In the genomic region with DNA sequence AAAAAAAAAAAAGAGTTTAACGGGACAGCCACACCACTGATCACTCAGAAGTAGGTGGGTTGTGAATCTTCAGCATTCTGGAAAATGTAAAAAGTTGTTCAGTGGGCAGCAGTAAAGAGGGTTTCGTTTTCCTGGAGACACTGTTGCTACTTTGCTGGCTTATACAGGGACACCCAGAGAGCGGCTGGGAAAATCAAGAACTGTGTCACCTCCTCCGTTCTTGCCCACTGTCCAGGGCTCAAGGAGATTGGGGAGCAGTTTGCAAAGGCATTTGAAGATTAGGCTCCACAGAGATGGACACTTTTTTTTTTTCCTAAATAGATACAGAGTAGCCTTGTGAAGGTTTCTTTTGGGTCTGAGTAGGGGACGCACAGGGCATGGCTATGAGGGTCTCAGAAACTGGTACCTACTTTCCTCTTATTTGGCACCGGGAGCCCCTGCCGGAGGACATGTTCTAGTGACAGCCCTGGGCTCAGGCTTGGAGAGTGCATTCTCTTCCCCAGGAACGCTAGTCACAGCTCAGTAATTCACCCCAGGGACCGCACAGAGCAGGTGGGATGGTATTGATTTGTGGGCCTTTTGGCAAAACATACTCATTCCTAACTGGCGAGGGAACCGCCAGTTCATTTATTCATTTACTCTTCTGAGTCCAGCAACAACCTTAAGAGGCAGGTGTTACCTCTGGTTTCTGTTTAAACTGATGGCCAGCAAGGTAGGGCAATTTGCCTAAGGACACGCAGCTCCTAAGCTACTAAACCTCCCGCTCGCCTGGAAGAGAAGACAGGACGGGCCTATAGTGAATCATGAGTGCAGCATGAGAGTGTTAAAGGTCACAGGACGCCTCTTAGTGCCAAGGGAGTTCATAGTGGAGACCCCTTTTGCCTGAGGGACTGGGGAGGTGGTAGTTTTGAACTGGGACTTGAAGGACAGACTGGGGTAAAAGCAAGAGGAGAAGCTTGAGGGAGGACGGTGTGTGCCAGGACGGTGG, we compare ENCODE assay signal across 16 cellular contexts. TPM values are rescaled to one million over a fixed set of nuclear protein-coding genes. Genes with fewer than 3 reads are reported as not detected.
DNase-seq lines count a peak whose midpoint lies in the region; ATAC-seq, FAIRE-seq and TF ChIP-seq lines count a peak whose summit lies in the region.
"Had no signal": no experiment of that assay in that cellular context is flagged by ENCODE, and none has a peak within 500 bp of the region (broad histone marks: within the 10 kb centered on the region; RNA-seq: fewer than 3 reads in every experiment).

No MANE protein-coding gene starts in this region.

- TF ChIP-seq CTCF in Calu3 (IDR thresholded peaks at IDR 0.05; ENCODE audit: unreplicated experiment) (no peak), PC-3 (conservative IDR thresholded peaks at IDR 0.05; ENCODE audit: low read depth, low read length) (no peak), WTC11 (IDR thresholded peaks at IDR 0.05) (no peak)

- no peak for FAIRE-seq in frontal cortex (lab: Jason Lieb, UNC)
- FAIRE-seq: HTR-8/SVneo, TTC549 had no signal

- H3K27me3 Mint-ChIP-seq in Calu3 (ENCODE audit: unreplicated experiment) (no peaks in the 10 kb centered on the region), WTC11 (ENCODE audit: low read depth) (no peaks in the 10 kb centered on the region)
- no peaks in the 10 kb centered on the region for H3K27me3 Mint-ChIP-seq in naive thymus-derived CD8-positive, alpha-beta T cell
- H3K27me3 Mint-ChIP-seq: naive B cell had no signal

- peaks cover 10% of the 10 kb centered on the region for H3K36me3 Mint-ChIP-seq in Calu3 (ENCODE audit: insufficient read depth, unreplicated experiment)
- H3K36me3 Mint-ChIP-seq in naive thymus-derived CD8-positive, alpha-beta T cell, result peaks cover 0 to 39% (median 0%) of the 10 kb centered on the region in 3 donors
- H3K36me3 Mint-ChIP-seq in WTC11, result no peaks in the 10 kb centered on the region

- H3K9ac ChIP-seq in PC-3 (ENCODE audit: low read length), result no peak overlapping the region

- ATAC-seq in PC-3, result peak; percentile 25
- ATAC-seq in naive thymus-derived CD8-positive, alpha-beta T cell, result no peak
- ATAC-seq in GM18505 (IDR thresholded peaks at IDR 0.05; ENCODE audit: unreplicated experiment), result no peak
- no peak for ATAC-seq in GM18861 (IDR thresholded peaks at IDR 0.05; ENCODE audit: unreplicated experiment)
- ATAC-seq in WTC11, result no peak
- ATAC-seq: foreskin keratinocyte had no signal

- H2AFZ ChIP-seq in PC-3 (ENCODE audit: low read length), result no peak overlapping the region

- peaks cover 5% of the 10 kb centered on the region; the same call in 1 of the 2 replicates for H3K4me1 ChIP-seq in PC-3 (ENCODE audit: insufficient read depth, low read length)

- no peak overlapping the region for H3K27ac ChIP-seq in PC-3 (ENCODE audit: low read length)
- H3K27ac ChIP-seq: foreskin keratinocyte, thoracic aorta had no signal

- peaks cover 98% of the 10 kb centered on the region for H3K79me2 ChIP-seq in PC-3 (ENCODE audit: low read length)

- no peaks in the 10 kb centered on the region for H3K27me3 ChIP-seq in PC-3 (ENCODE audit: low read length)
- H3K27me3 ChIP-seq: foreskin keratinocyte had no signal

- no peak overlapping the region for H3K4me3 ChIP-seq in PC-3 (ENCODE audit: low read length)
- H3K4me3 ChIP-seq: thoracic aorta had no signal

- H3F3A ChIP-seq in PC-3 (ENCODE audit: low read length, unreplicated experiment), result no peaks in the 10 kb centered on the region

- POLR2A ChIA-PET in PC-3 (lab: Charles Lee; ENCODE audit: unreplicated experiment), result no interaction called here
- POLR2A ChIA-PET in naive thymus-derived CD8-positive, alpha-beta T cell (lab: Charles Lee), result interaction anchor here (0.6 to 1.0 kb wide), 5 partner anchors 20 to 246 kb away, joined by 3 to 9 read pairs (median 4); a partner anchor contains a TSS
- POLR2A ChIA-PET in WTC11 (lab: Charles Lee), result no interaction called here

- CTCF ChIA-PET in Calu3 (lab: Charles Lee) (interaction anchor here (1.0 to 2.0 kb wide), 3 partner anchors 12 to 53 kb away, joined by 3 to 21 read pairs (median 7); no protein-coding TSS in a partner anchor), PC-3 (lab: Charles Lee) (no interaction called here), WTC11 (lab: Charles Lee) (interaction anchor here (0.6 to 1.4 kb wide), 2 partner anchors 53 to 372 kb away, joined by 3 to 6 read pairs; no protein-coding TSS in a partner anchor)

- no peak for TF ChIP-seq POLR2A in GM18505 (IDR thresholded peaks at IDR 0.05; ENCODE audit: borderline replicate concordance, extremely low read depth, insufficient read depth, insufficient read length)

- peak; percentile 64 for DNase-seq in Calu3
- peak; percentile 64 for DNase-seq in NCI-H146 treated with DMSO at 0.1 percent for 48 hours (lab: John Stamatoyannopoulos, UW; ENCODE audit: unreplicated experiment)
- peak; percentile 11 for DNase-seq in PC-3
- DNase-seq in naive thymus-derived CD8-positive, alpha-beta T cell, result peak in 1 of 10 donors; percentile 51
- no peak for DNase-seq in WTC11 (ENCODE audit: low spot score)
- DNase-seq in frontal cortex (ENCODE audit: low spot score in 2 of 2), result no peak
- DNase-seq: amniotic stem cell, foreskin keratinocyte, naive B cell, NCI-H2227 treated with DMSO at 0.1 percent for 48 hours, Right ventricle myocardium superior had no signal

- H3K4me3 Mint-ChIP-seq in Calu3 (ENCODE audit: low read depth, unreplicated experiment) (peak overlapping the region; percentile 51), WTC11 (no peak overlapping the region)
- H3K4me3 Mint-ChIP-seq in naive thymus-derived CD8-positive, alpha-beta T cell, result peak overlapping the region in 7 of 10 donors; percentile 13 to 55 (median 39)

- H4K20me1 ChIP-seq in PC-3 (ENCODE audit: low read length), result peaks cover 35% of the 10 kb centered on the region

- no peak overlapping the region for H3K4me2 ChIP-seq in PC-3 (ENCODE audit: low read length)

- H3K9me2 ChIP-seq in PC-3 (replicated peaks; ENCODE audit: low read length), result no peaks in the 10 kb centered on the region

- peaks cover 25% of the 10 kb centered on the region for H3K36me3 ChIP-seq in PC-3 (ENCODE audit: low read depth, low read length)
- H3K36me3 ChIP-seq: thoracic aorta had no signal

- H3K4me1 Mint-ChIP-seq in Calu3 (ENCODE audit: low read depth, unreplicated experiment) (peaks cover 42% of the 10 kb centered on the region), WTC11 (peaks cover 7% of the 10 kb centered on the region)
- H3K4me1 Mint-ChIP-seq in naive thymus-derived CD8-positive, alpha-beta T cell, result peaks cover 43 to 78% (median 67%) of the 10 kb centered on the region in 4 donors

- H3K27ac Mint-ChIP-seq in Calu3 (ENCODE audit: unreplicated experiment), result peak overlapping the region; percentile 46
- H3K27ac Mint-ChIP-seq in naive thymus-derived CD8-positive, alpha-beta T cell, result peak overlapping the region in 9 of 10 donors; percentile 14 to 92 (median 75)
- no peak overlapping the region for H3K27ac Mint-ChIP-seq in WTC11

- H3K9me3 Mint-ChIP-seq in Calu3 (ENCODE audit: low read depth, unreplicated experiment) (no peaks in the 10 kb centered on the region), WTC11 (peaks cover 3% of the 10 kb centered on the region; the same call in 1 of the 2 replicates)
- no peaks in the 10 kb centered on the region for H3K9me3 Mint-ChIP-seq in naive thymus-derived CD8-positive, alpha-beta T cell
- H3K9me3 Mint-ChIP-seq: naive B cell had no signal

- intact Hi-C loops in Calu3 (cut with micrococcal nuclease; ENCODE audit: unreplicated experiment) (loop anchor here (1.0 kb wide), 1 partner anchor 54 kb away; no protein-coding TSS in a partner anchor), PC-3 (cut with micrococcal nuclease) (no loop called here)

- no TSS peak for BruUV-seq in Calu3 (replicated peaks; lab: Mats Ljungman, UMichigan)
- BruUV-seq in PC-3 (replicated peaks; lab: Mats Ljungman, UMichigan), result no TSS peak

- no peaks in the 10 kb centered on the region for H3K9me3 ChIP-seq in PC-3 (ENCODE audit: low read length)
- H3K9me3 ChIP-seq: thoracic aorta had no signal

TF ChIP-seq in WTC11, 78 proteins besides CTCF, POLR2A, EP300 and RAD21:
- no peak for TF ChIP-seq ZNF263 (CRISPR knock-in tag; IDR thresholded peaks at IDR 0.05; ENCODE audit: low read depth)
- TF ChIP-seq MYBL2 (CRISPR knock-in tag; IDR thresholded peaks at IDR 0.05), result no peak
- TF ChIP-seq, protein P1, sequence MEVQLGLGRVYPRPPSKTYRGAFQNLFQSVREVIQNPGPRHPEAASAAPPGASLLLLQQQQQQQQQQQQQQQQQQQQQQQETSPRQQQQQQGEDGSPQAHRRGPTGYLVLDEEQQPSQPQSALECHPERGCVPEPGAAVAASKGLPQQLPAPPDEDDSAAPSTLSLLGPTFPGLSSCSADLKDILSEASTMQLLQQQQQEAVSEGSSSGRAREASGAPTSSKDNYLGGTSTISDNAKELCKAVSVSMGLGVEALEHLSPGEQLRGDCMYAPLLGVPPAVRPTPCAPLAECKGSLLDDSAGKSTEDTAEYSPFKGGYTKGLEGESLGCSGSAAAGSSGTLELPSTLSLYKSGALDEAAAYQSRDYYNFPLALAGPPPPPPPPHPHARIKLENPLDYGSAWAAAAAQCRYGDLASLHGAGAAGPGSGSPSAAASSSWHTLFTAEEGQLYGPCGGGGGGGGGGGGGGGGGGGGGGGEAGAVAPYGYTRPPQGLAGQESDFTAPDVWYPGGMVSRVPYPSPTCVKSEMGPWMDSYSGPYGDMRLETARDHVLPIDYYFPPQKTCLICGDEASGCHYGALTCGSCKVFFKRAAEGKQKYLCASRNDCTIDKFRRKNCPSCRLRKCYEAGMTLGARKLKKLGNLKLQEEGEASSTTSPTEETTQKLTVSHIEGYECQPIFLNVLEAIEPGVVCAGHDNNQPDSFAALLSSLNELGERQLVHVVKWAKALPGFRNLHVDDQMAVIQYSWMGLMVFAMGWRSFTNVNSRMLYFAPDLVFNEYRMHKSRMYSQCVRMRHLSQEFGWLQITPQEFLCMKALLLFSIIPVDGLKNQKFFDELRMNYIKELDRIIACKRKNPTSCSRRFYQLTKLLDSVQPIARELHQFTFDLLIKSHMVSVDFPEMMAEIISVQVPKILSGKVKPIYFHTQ (CRISPR knock-in tag; IDR thresholded peaks at IDR 0.05), result no peak
- TF ChIP-seq, protein P2, sequence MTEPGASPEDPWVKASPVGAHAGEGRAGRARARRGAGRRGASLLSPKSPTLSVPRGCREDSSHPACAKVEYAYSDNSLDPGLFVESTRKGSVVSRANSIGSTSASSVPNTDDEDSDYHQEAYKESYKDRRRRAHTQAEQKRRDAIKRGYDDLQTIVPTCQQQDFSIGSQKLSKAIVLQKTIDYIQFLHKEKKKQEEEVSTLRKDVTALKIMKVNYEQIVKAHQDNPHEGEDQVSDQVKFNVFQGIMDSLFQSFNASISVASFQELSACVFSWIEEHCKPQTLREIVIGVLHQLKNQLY (CRISPR knock-in tag; IDR thresholded peaks at IDR 0.05), result no peak

RNA-seq across cellular contexts. Expression of a gene that starts 53.1 kb away (rescaled TPM):
- 34.0 and 35.1 TPM in 2 replicates for total RNA-seq in Calu3 (2022)
- 312 and 339 TPM in 2 replicates for total RNA-seq in PC-3 (2014; rRNA removed)
- 10 to 100 TPM; 84.9 to 86.2 TPM for total RNA-seq in naive thymus-derived CD8-positive, alpha-beta T cell
- polyA plus RNA-seq in naive thymus-derived CD8-positive, alpha-beta T cell, result 100 to 1,000 TPM in 1 of 3 donors, 10 to 100 TPM in 2; 71.5 to 122 (median 98.2) TPM
- 10.5 to 12.4 TPM (median 11.8 TPM) in 3 replicates for total RNA-seq in WTC11 (2021)
- 26.5 TPM for total RNA-seq in frontal cortex

Comparison
In these comparisons a context has a peak if more than half of its experiments do, and no peak if none do; other contexts are left out.
1. DNase-seq: peak in Calu3 (single experiment), NCI-H146 treated with DMSO at 0.1 percent for 48 hours (single experiment) and PC-3 (single experiment); none in WTC11 (single experiment) and frontal cortex (0 of 2).